ENCODE assay signal across 21 cellular contexts in the genomic region with DNA sequence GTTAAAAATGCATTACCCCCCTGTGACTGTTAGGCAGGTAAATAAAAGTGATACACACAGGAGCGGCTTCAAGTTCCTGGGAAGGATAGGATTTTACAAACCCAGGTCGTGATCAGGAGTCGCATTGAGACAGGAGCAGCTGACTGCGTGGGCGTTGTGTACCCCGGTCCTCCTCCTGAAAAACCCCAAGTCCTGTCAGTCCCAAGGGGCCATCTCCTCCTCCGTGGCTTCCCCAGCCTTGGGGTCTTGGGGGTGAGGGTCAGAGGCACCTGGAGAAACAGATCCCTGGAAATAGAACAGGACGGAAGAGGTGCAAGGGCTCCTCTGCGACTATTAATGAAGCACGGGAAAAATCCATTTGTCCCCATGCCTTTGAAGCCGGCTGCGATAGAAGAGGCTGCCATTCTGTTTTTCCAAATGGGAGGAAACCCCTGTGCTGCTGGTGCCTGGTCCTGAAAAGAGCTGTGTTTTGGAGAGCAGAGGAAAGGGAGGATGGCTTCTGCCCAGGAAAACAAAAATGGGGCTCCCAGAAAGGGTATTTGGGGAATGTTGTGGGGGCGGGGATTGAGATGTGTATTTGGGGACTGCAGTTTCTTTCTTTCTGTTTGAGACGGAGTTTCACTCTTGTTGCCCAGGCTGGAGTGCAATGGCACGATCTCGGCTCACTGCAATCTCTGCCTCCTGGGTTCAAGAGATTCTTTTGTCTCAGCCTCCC.
"Had no signal": no experiment of that assay in that cellular context is flagged by ENCODE, and none has a peak within 500 bp of the region (broad histone marks: within the 10 kb centered on the region; RNA-seq: fewer than 3 reads in every experiment).

No MANE protein-coding gene starts in this region.

- H3K27ac ChIP-seq: breast epithelium, esophagus muscularis mucosa, foreskin keratinocyte, neutrophil, ovary, skin epidermis, uterus, VCaP had no signal

- H3K4me3 ChIP-seq: breast epithelium, esophagus muscularis mucosa, ovary, skin epidermis, uterus had no signal

- H3K4me1 ChIP-seq: breast epithelium, esophagus muscularis mucosa, foreskin keratinocyte, uterus had no signal

- DNase-seq: activated CD4-positive, alpha-beta memory T cell treated with anti-CD3 and anti-CD28 coated beads, Interleukin-2, amount 10 ng/mL, durations not matched to agents 7 days and 5 days; activated CD4-positive, alpha-beta T cell treated with anti-CD3 and anti-CD28 coated beads for 48 hours; activated naive CD8-positive, alpha-beta T cell treated with anti-CD3 and anti-CD28 coated beads, Interleukin-2, amount 50 U/mL, for 24 hours; activated T-cell treated with anti-CD3 and anti-CD28 coated beads, Interleukin-2, amount 50 U/mL, for 48 hours; amygdala; central memory CD4-positive, alpha-beta T cell; foreskin keratinocyte; naive thymus-derived CD8-positive, alpha-beta T cell; ovary; stimulated activated CD4-positive, alpha-beta T cell treated with anti-CD3 and anti-CD28 coated beads, Interleukin-4, amount 100 ng/mL, for 24 hours; stimulated activated naive CD8-positive, alpha-beta T cell treated with anti-CD3 and anti-CD28 coated beads, Interleukin-15, amount 100 ng/mL, for 72 hours; substantia nigra; T-helper 9 cell; uterus had no signal

- H3K27me3 ChIP-seq: breast epithelium, esophagus muscularis mucosa, foreskin keratinocyte, neutrophil, ovary, uterus had no signal

- ATAC-seq: activated CD4-positive, CD25-positive, alpha-beta regulatory T cell treated with anti-CD3 and anti-CD28 coated beads, Interleukin-2, amount 50 U/mL, for 24 hours; activated naive CD8-positive, alpha-beta T cell treated with anti-CD3 and anti-CD28 coated beads, Interleukin-2, amount 50 U/mL, for 24 hours; foreskin keratinocyte; naive thymus-derived CD8-positive, alpha-beta T cell; sciatic nerve; stimulated activated naive CD8-positive, alpha-beta T cell treated with anti-CD3 and anti-CD28 coated beads, Interleukin-15, amount 100 ng/mL, for 72 hours had no signal

- H3K36me3 ChIP-seq: breast epithelium, esophagus muscularis mucosa, neutrophil, ovary, uterus had no signal

- H3K9me3 ChIP-seq: esophagus muscularis mucosa, neutrophil, ovary, uterus had no signal
